In genomic region chr2:20622296-20622686, GRCh38 we compare ENCODE assay signal across 21 cellular contexts. TPM values are rescaled to one million over a fixed set of nuclear protein-coding genes. Genes with fewer than 3 reads are reported as not detected.
DNase-seq lines count a peak whose midpoint lies in the region; ATAC-seq and TF ChIP-seq lines count a peak whose summit lies in the region.
"Had no signal": no experiment of that assay in that cellular context is flagged by ENCODE, and none has a peak within 500 bp of the region (broad histone marks: within the 10 kb centered on the region; RNA-seq: fewer than 3 reads in every experiment).

No MANE protein-coding gene starts in this region.

- peaks cover 8% of the 10 kb centered on the region for H3K36me3 Mint-ChIP-seq in glutamatergic neuron (ENCODE audit: unreplicated experiment)
- peaks cover 10 to 74% (median 14%) of the 10 kb centered on the region in 3 donors for H3K36me3 Mint-ChIP-seq in CD8-positive, alpha-beta memory T cell
- H3K36me3 Mint-ChIP-seq: activated naive CD4-positive, alpha-beta T cell treated with anti-CD3 and anti-CD28 coated beads, Interleukin-2, amount 50 U/mL, for 72 hours; natural killer cell treated with Interleukin-12 subunit alpha and Interleukin-12 subunit beta and Interleukin-15 and Interleukin-18, amount 100 ng/mL, for 72 hours had no signal

- H3K4me3 ChIP-seq in SJCRH30: no peak overlapping the region
- no peak overlapping the region for H3K4me3 ChIP-seq in left lung
- no peak overlapping the region for H3K4me3 ChIP-seq in spleen
- no peak overlapping the region for H3K4me3 ChIP-seq in CD8-positive, alpha-beta memory T cell (ENCODE audit: low read length)
- H3K4me3 ChIP-seq: GM23248, prostate gland had no signal

- H3K4me1 ChIP-seq in SJCRH30: peaks cover 77% of the 10 kb centered on the region
- peaks cover 11 to 23% of the 10 kb centered on the region in 2 donors for H3K4me1 ChIP-seq in left lung
- peaks cover 7 to 46% (median 32%) of the 10 kb centered on the region in 6 donors for H3K4me1 ChIP-seq in spleen
- no peaks in the 10 kb centered on the region for H3K4me1 ChIP-seq in CD8-positive, alpha-beta memory T cell (ENCODE audit: insufficient read depth, low read length)

- no peak overlapping the region for H3K4me3 Mint-ChIP-seq in glutamatergic neuron (ENCODE audit: unreplicated experiment)
- no peak overlapping the region for H3K4me3 Mint-ChIP-seq in CD8-positive, alpha-beta memory T cell
- H3K4me3 Mint-ChIP-seq: activated T-cell treated with anti-CD3 and anti-CD28 coated beads, Interleukin-2, amount 50 U/mL, for 72 hours; natural killer cell treated with Interleukin-12 subunit alpha and Interleukin-12 subunit beta and Interleukin-15 and Interleukin-18, amount 100 ng/mL, for 72 hours had no signal

- POLR2A ChIA-PET in CD8-positive, alpha-beta memory T cell (lab: Charles Lee): no interaction called here

- peaks cover 17% of the 10 kb centered on the region for H3K27me3 Mint-ChIP-seq in glutamatergic neuron (ENCODE audit: unreplicated experiment)
- H3K27me3 Mint-ChIP-seq in CD8-positive, alpha-beta memory T cell: no peaks in the 10 kb centered on the region
- H3K27me3 Mint-ChIP-seq: natural killer cell treated with Interleukin-12 subunit alpha and Interleukin-12 subunit beta and Interleukin-15 and Interleukin-18, amount 100 ng/mL, for 72 hours had no signal

- WGBS in spleen, 5 donors: 91 to 97% (median 95%) methylated on average over 11 of the region's 11 CpGs

- no peak for DNase-seq in SJCRH30
- no peak for DNase-seq in glutamatergic neuron
- DNase-seq in left lung: peak; percentile 14 to 64
- peak; percentile 47 for DNase-seq in spleen
- DNase-seq in CD8-positive, alpha-beta memory T cell: no peak
- DNase-seq in NK-92 treated with Interleukin-12 subunit alpha and Interleukin-12 subunit beta, amount 100 ng/mL, for 24 hours (lab: John Stamatoyannopoulos, UW): no peak
- DNase-seq: activated T-cell treated with anti-CD3 and anti-CD28 coated beads, Interleukin-2, amount 50 U/mL, for 72 hours; effector CD4-positive, alpha-beta T cell; EL; GM23248; Karpas-422; midbrain; NCI-H526 treated with DMSO at 0.1 percent for 48 hours; stimulated activated CD4-positive, alpha-beta T cell treated with anti-CD3 and anti-CD28 coated beads, Interleukin-4, amount 100 ng/mL, for 4 hours; stimulated activated naive CD8-positive, alpha-beta T cell treated with anti-CD3 and anti-CD28 coated beads, Interleukin-15, Interleukin-2, amounts not matched to agents 100 U/mL and 50 U/mL, for 24 hours had no signal

- H3K27ac ChIP-seq in SJCRH30: peak overlapping the region; percentile 95
- no peak overlapping the region for H3K27ac ChIP-seq in left lung
- H3K27ac ChIP-seq in spleen: no peak overlapping the region
- H3K27ac ChIP-seq in CD8-positive, alpha-beta memory T cell (ENCODE audit: low read depth, low read length): no peak overlapping the region
- H3K27ac ChIP-seq: GM23248 had no signal

- peak overlapping the region; percentile 28 for H3K27ac Mint-ChIP-seq in glutamatergic neuron (ENCODE audit: unreplicated experiment)
- no peak overlapping the region for H3K27ac Mint-ChIP-seq in CD8-positive, alpha-beta memory T cell
- H3K27ac Mint-ChIP-seq: activated naive CD4-positive, alpha-beta T cell treated with anti-CD3 and anti-CD28 coated beads, Interleukin-2, amount 50 U/mL, for 72 hours; activated T-cell treated with anti-CD3 and anti-CD28 coated beads, Interleukin-2, amount 50 U/mL, for 72 hours; natural killer cell treated with Interleukin-12 subunit alpha and Interleukin-12 subunit beta and Interleukin-15 and Interleukin-18, amount 100 ng/mL, for 72 hours had no signal

- H3K27me3 ChIP-seq in SJCRH30 (no peaks in the 10 kb centered on the region), left lung (no peaks in the 10 kb centered on the region), spleen (replicated peaks in 1 of 7) (no peaks in the 10 kb centered on the region)
- no peaks in the 10 kb centered on the region for H3K27me3 ChIP-seq in CD8-positive, alpha-beta memory T cell (ENCODE audit: insufficient read depth, low read length, poor library complexity, severe bottlenecking)

- intact Hi-C loops in left lung (cut with DNase I) (no loop called here), spleen (cut with DNase I; ENCODE audit: low total_unique reads) (no loop called here)

- ATAC-seq in left lung: no peak
- ATAC-seq in GM19023 (IDR thresholded peaks at IDR 0.05; ENCODE audit: unreplicated experiment): no peak
- ATAC-seq: activated naive CD4-positive, alpha-beta T cell treated with anti-CD3 and anti-CD28 coated beads, Interleukin-2, amount 50 U/mL, for 72 hours; activated T-cell treated with anti-CD3 and anti-CD28 coated beads, Interleukin-2, amount 50 U/mL, for 72 hours; esophagus mucosa; natural killer cell treated with Interleukin-12 subunit alpha and Interleukin-12 subunit beta and Interleukin-15 and Interleukin-18, amount 100 ng/mL, for 72 hours; stimulated activated naive CD8-positive, alpha-beta T cell treated with anti-CD3 and anti-CD28 coated beads, Interleukin-15, Interleukin-2, amounts not matched to agents 100 U/mL and 50 U/mL, for 24 hours had no signal

- H3K9me3 Mint-ChIP-seq in glutamatergic neuron (ENCODE audit: unreplicated experiment): peaks cover 11% of the 10 kb centered on the region
- H3K9me3 Mint-ChIP-seq in CD8-positive, alpha-beta memory T cell: no peaks in the 10 kb centered on the region
- H3K9me3 Mint-ChIP-seq: activated naive CD4-positive, alpha-beta T cell treated with anti-CD3 and anti-CD28 coated beads, Interleukin-2, amount 50 U/mL, for 72 hours; activated T-cell treated with anti-CD3 and anti-CD28 coated beads, Interleukin-2, amount 50 U/mL, for 72 hours; natural killer cell treated with Interleukin-12 subunit alpha and Interleukin-12 subunit beta and Interleukin-15 and Interleukin-18, amount 100 ng/mL, for 72 hours had no signal

- TF ChIP-seq POLR2A in spleen (IDR thresholded peaks at IDR 0.05): no peak

- peaks cover 22% of the 10 kb centered on the region for H3K4me1 Mint-ChIP-seq in glutamatergic neuron (ENCODE audit: low read depth, unreplicated experiment)
- no peaks in the 10 kb centered on the region for H3K4me1 Mint-ChIP-seq in CD8-positive, alpha-beta memory T cell

- CTCF ChIA-PET in CD8-positive, alpha-beta memory T cell (lab: Charles Lee): no interaction called here

- TF ChIP-seq CTCF in glutamatergic neuron (IDR thresholded peaks at IDR 0.05; ENCODE audit: partially characterized antibody, unreplicated experiment) (no peak), left lung (IDR thresholded peaks at IDR 0.05) (no peak), spleen (IDR thresholded peaks at IDR 0.05 in 8 of 11, conservative IDR thresholded peaks at IDR 0.05 in 3 of 11) (no peak)

- H3K9me3 ChIP-seq in SJCRH30 (replicated peaks): no peaks in the 10 kb centered on the region
- H3K9me3 ChIP-seq in left lung: no peaks in the 10 kb centered on the region
- H3K9me3 ChIP-seq in spleen: no peaks in the 10 kb centered on the region
- H3K9me3 ChIP-seq in CD8-positive, alpha-beta memory T cell (ENCODE audit: low read length): no peaks in the 10 kb centered on the region
- H3K9me3 ChIP-seq: prostate gland had no signal

- H3K36me3 ChIP-seq in SJCRH30 (no peaks in the 10 kb centered on the region), left lung (peaks cover 0 to 72% of the 10 kb centered on the region in 2 donors), spleen (peaks cover 0 to 91% (median 54%) of the 10 kb centered on the region in 6 donors)
- peaks cover 7% of the 10 kb centered on the region for H3K36me3 ChIP-seq in CD8-positive, alpha-beta memory T cell (ENCODE audit: insufficient read depth, low read length)

RNA-seq across cellular contexts. Expression of gene HS1BP3, which starts 28.6 kb away (rescaled TPM):
- 14.0 and 14.7 TPM in 2 replicates for total RNA-seq in SJCRH30 (2014; rRNA removed; shearing (Covaris generic))
- total RNA-seq in glutamatergic neuron (ENCODE audit: unreplicated experiment) (23.8 TPM), left lung (10 to 100 TPM; 36.1 to 39.7 TPM), spleen (10 to 100 TPM; 21.1 to 38.0 (median 31.3) TPM)
- 10 to 100 TPM in 2 of 3 donors, 1 to 10 TPM in 1; 8.8 to 23.5 (median 13.8) TPM for polyA plus RNA-seq in spleen
- 1 to 10 TPM; 9.3 to 9.5 TPM for total RNA-seq in CD8-positive, alpha-beta memory T cell
- 19.4 TPM for polyA plus RNA-seq in CD8-positive, alpha-beta memory T cell

RNA-seq across cellular contexts. Expression of gene GDF7, which starts 44.7 kb away (rescaled TPM):
- total RNA-seq in SJCRH30 (2014; rRNA removed; shearing (Covaris generic)): 0.02 and 0.03 TPM in 2 replicates
- total RNA-seq in glutamatergic neuron (ENCODE audit: unreplicated experiment) (not detected), left lung (under 1 TPM; 0.15 to 0.37 TPM), spleen (1 to 10 TPM in 6 of 7 donors, under 1 TPM in 1; 0.83 to 3.8 (median 2.0) TPM)
- 1 to 10 TPM in 1 of 3 donors, under 1 TPM in 2; 0.87 to 1.8 (median 0.89) TPM for polyA plus RNA-seq in spleen
- not detected for total RNA-seq in CD8-positive, alpha-beta memory T cell
- 0.10 TPM for polyA plus RNA-seq in CD8-positive, alpha-beta memory T cell
- total RNA-seq: activated CD8-positive, alpha-beta memory T cell treated with anti-CD3 and anti-CD28 coated beads for 36 hours; GM23248 had no signal

Comparison
In these comparisons a context has a peak if more than half of its experiments do, and no peak if none do; other contexts are left out.
1. DNase-seq: peak in left lung (2 of 2) and spleen (single experiment); none in SJCRH30 (0 of 2), glutamatergic neuron (single experiment), CD8-positive, alpha-beta memory T cell (0 of 5) and NK-92 treated with Interleukin-12 subunit alpha and Interleukin-12 subunit beta, amount 100 ng/mL, for 24 hours (single experiment).